10 cellular contexts compared by ENCODE assay signal in genomic region chr10:68154211-68154497, GRCh38. TPM values are rescaled to one million over a fixed set of nuclear protein-coding genes. Genes with fewer than 3 reads are reported as not detected.
DNase-seq lines count a peak whose midpoint lies in the region; ATAC-seq and TF ChIP-seq lines count a peak whose summit lies in the region.
"Had no signal": no experiment of that assay in that cellular context is flagged by ENCODE, and none has a peak within 500 bp of the region (broad histone marks: within the 10 kb centered on the region; RNA-seq: fewer than 3 reads in every experiment).

No MANE protein-coding gene starts in this region.

- TF ChIP-seq POLR2A in esophagus squamous epithelium (IDR thresholded peaks at IDR 0.05), result no peak

- H3K27me3 ChIP-seq in GM23248 (replicated peaks; ENCODE audit: insufficient read depth) (no peaks in the 10 kb centered on the region), cardiac muscle cell (no peaks in the 10 kb centered on the region), esophagus squamous epithelium (no peaks in the 10 kb centered on the region)

- peaks cover 46% of the 10 kb centered on the region for H3K4me1 ChIP-seq in GM23248 (ENCODE audit: insufficient read depth)
- peaks cover 15% of the 10 kb centered on the region for H3K4me1 ChIP-seq in cardiac muscle cell (ENCODE audit: low read depth)
- peaks cover 0 to 15% (median 3%) of the 10 kb centered on the region in 3 donors for H3K4me1 ChIP-seq in esophagus squamous epithelium

- no peaks in the 10 kb centered on the region for H3K36me3 Mint-ChIP-seq in T-cell

- peaks cover 0 to 4% of the 10 kb centered on the region in 2 donors for H3K27me3 Mint-ChIP-seq in T-cell

- H3K9ac ChIP-seq in GM23248, result peak overlapping the region; percentile 55

- 46 to 56% methylated on average over 3 of the region's 3 CpGs for WGBS in GM23248 (ENCODE audit: low coverage in 1 of 2, low lambda C conversion rate in 2 of 2, missing lambda C conversion rate in 2 of 2), 2 experiments
- WGBS in esophagus squamous epithelium, 2 donors, result 0 to 28% methylated on average over 3 of the region's 3 CpGs

- H3F3A ChIP-seq in GM23248 (ENCODE audit: insufficient read depth), result peaks cover 71% of the 10 kb centered on the region

- no peak overlapping the region for H3K4me3 Mint-ChIP-seq in T-cell
- H3K4me3 Mint-ChIP-seq: activated CD8-positive, alpha-beta T cell treated with anti-CD3 and anti-CD28 coated beads, Interleukin-2, amount 10 ng/mL, durations not matched to agents 7 days and 5 days had no signal

- peak; percentile 22 for DNase-seq in GM23248
- peak; percentile 61 for DNase-seq in RPMI8226
- peak; percentile 31 to 68 for DNase-seq in cardiac muscle cell (ENCODE audit: low read depth in 1 of 2, low spot score in 1 of 2)
- no peak for DNase-seq in sciatic nerve (ENCODE audit: low spot score)
- DNase-seq in T-cell, result no peak
- no peak for DNase-seq in LoVo (ENCODE audit: low spot score)
- DNase-seq in esophagus squamous epithelium (lab: John Stamatoyannopoulos, UW), result no peak
- DNase-seq in SW 1271 (lab: John Stamatoyannopoulos, UW), result no peak
- DNase-seq: activated CD8-positive, alpha-beta T cell treated with anti-CD3 and anti-CD28 coated beads, Interleukin-2, amount 10 ng/mL, durations not matched to agents 7 days and 5 days; KG1 had no signal

- H3K4me2 ChIP-seq in GM23248 (ENCODE audit: unreplicated experiment), result peak overlapping the region; percentile 61

- ATAC-seq in sciatic nerve, result peak; percentile 65
- no peak for ATAC-seq in T-cell (replicated peaks in 1 of 4)
- ATAC-seq: activated CD8-positive, alpha-beta T cell treated with anti-CD3 and anti-CD28 coated beads, Interleukin-2, amount 10 ng/mL, durations not matched to agents 7 days and 5 days had no signal

- TF ChIP-seq CTCF in cardiac muscle cell (IDR thresholded peaks at IDR 0.05; ENCODE audit: low read depth, low read length) (no peak), esophagus squamous epithelium (IDR thresholded peaks at IDR 0.05) (no peak)

- H3K36me3 ChIP-seq in GM23248 (ENCODE audit: low read depth), result peaks cover 9% of the 10 kb centered on the region; the same call in 1 of the 2 replicates
- H3K36me3 ChIP-seq in cardiac muscle cell, result no peaks in the 10 kb centered on the region
- H3K36me3 ChIP-seq in esophagus squamous epithelium, result no peaks in the 10 kb centered on the region

- in situ Hi-C loops in GM23248 (cut with MboI), result no loop called here

- H3K9me3 ChIP-seq in GM23248 (ENCODE audit: low read depth) (no peaks in the 10 kb centered on the region), cardiac muscle cell (ENCODE audit: low read depth) (no peaks in the 10 kb centered on the region), esophagus squamous epithelium (no peaks in the 10 kb centered on the region)

- no peaks in the 10 kb centered on the region for H3K9me2 ChIP-seq in GM23248 (ENCODE audit: insufficient read depth)

- intact Hi-C loops in sciatic nerve (cut with DNase I), result loop anchor here (10.0 kb wide), 2 partner anchors 69 to 289 kb away; no protein-coding TSS in a partner anchor
- intact Hi-C loops in esophagus squamous epithelium (cut with DNase I), result loop anchor here (10.0 kb wide), 1 partner anchor 69 kb away; no protein-coding TSS in a partner anchor

- CTCF ChIA-PET in T-cell (lab: Charles Lee), result interaction anchor here in 1 of 2 donors (6.6 kb wide), 1 partner anchor 299 kb away, joined by 96 read pairs; no protein-coding TSS in a partner anchor

- H3K79me2 ChIP-seq in GM23248 (ENCODE audit: insufficient read depth), result no peaks in the 10 kb centered on the region

- no peaks in the 10 kb centered on the region for H3K9me3 Mint-ChIP-seq in T-cell

- no peak overlapping the region for H3K4me3 ChIP-seq in GM23248
- H3K4me3 ChIP-seq in cardiac muscle cell, result no peak overlapping the region
- no peak overlapping the region for H3K4me3 ChIP-seq in esophagus squamous epithelium

- H3K27ac ChIP-seq in GM23248 (peak overlapping the region; percentile 87), cardiac muscle cell (peak overlapping the region; percentile 58), esophagus squamous epithelium (peak overlapping the region in 2 of 4 donors; percentile 1 to 10)

- no peak overlapping the region for H3K27ac Mint-ChIP-seq in T-cell
- H3K27ac Mint-ChIP-seq: activated CD8-positive, alpha-beta T cell treated with anti-CD3 and anti-CD28 coated beads, Interleukin-2, amount 10 ng/mL, durations not matched to agents 7 days and 5 days had no signal

- H2AFZ ChIP-seq in GM23248, result no peak overlapping the region

- POLR2A ChIA-PET in T-cell (lab: Charles Lee), result no interaction called here

- no peaks in the 10 kb centered on the region for H4K20me1 ChIP-seq in GM23248 (ENCODE audit: insufficient read depth)

- peaks cover 0 to 4% (median 0%) of the 10 kb centered on the region in 3 donors for H3K4me1 Mint-ChIP-seq in T-cell

RNA-seq across cellular contexts. Expression of gene MYPN, which starts 44.9 kb away (rescaled TPM):
- total RNA-seq in GM23248 (2014; rRNA removed; shearing (Covaris generic)), result 14.5 and 20.0 TPM in 2 replicates
- polyA plus RNA-seq in GM23248 (2016; fragmentation: Nextera tagmentation; extraction: Ambion mirVana) (8.8 and 9.2 TPM in 2 replicates), cardiac muscle cell (3.9 and 4.0 TPM in 2 replicates)
- total RNA-seq in cardiac muscle cell (3.9 and 5.3 TPM in 2 replicates), sciatic nerve (0.13 TPM), T-cell (not detected), esophagus squamous epithelium (not detected)
- total RNA-seq: activated CD8-positive, alpha-beta T cell treated with anti-CD3 and anti-CD28 coated beads, Interleukin-2, amount 10 ng/mL, durations not matched to agents 7 days and 5 days had no signal

Comparison
In these comparisons a context has a peak if more than half of its experiments do, and no peak if none do; other contexts are left out.
1. DNase-seq: peak in GM23248 (single experiment), RPMI8226 (single experiment) and cardiac muscle cell (2 of 2); none in sciatic nerve (single experiment), T-cell (0 of 34), LoVo (single experiment), esophagus squamous epithelium (single experiment) and SW 1271 (0 of 2).